11 cellular contexts compared by ENCODE assay signal in the genomic region with DNA sequence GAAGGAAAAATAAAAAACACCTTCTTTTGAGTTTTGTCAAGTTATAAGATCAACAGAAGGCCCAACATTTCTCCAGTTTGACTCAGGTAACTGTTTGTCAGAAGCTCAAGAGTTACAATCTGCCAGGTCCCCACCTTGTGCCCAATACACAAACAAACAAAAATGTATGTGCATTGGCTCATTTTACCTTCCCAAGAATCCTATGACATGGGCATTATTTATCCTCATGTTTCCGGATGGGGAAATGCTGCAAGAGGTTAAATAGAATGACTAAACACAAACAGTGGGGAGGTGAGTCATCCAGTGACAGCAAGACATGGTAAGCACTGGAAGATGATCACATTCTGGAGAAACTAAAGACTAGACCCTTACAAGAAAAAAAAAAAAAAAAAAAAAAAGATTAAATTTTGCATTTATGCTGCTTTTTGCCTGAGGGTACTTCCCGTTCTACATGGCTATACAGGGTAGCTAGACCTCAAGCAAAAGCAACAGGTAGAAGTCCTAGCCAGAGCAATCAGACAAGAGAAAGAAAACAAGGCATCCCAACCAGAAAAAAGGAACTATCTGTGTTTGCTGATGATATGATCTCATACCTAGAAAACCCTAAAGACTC. TPM values are rescaled to one million over a fixed set of nuclear protein-coding genes. Genes with fewer than 3 reads are reported as not detected.
DNase-seq lines count a peak whose midpoint lies in the region; ATAC-seq and TF ChIP-seq lines count a peak whose summit lies in the region.
"Had no signal": no experiment of that assay in that cellular context is flagged by ENCODE, and none has a peak within 500 bp of the region (broad histone marks: within the 10 kb centered on the region; RNA-seq: fewer than 3 reads in every experiment).

No MANE protein-coding gene starts in this region.

- H3K36me3 ChIP-seq in osteoblast (ENCODE audit: insufficient read depth, low read length), result peaks cover 15% of the 10 kb centered on the region
- H3K36me3 ChIP-seq in uterus, result no peaks in the 10 kb centered on the region
- H3K36me3 ChIP-seq in body of pancreas (replicated peaks in 1 of 2; ENCODE audit: insufficient read depth in 1 of 2, low read depth in 2 of 2), result peaks cover 0 to 3% of the 10 kb centered on the region in 2 donors
- H3K36me3 ChIP-seq in ascending aorta, result peaks cover 14 to 27% of the 10 kb centered on the region in 2 donors

- intact Hi-C loops in uterus (cut with DNase I; ENCODE audit: low total_unique reads) (no loop called here), body of pancreas (cut with DNase I) (no loop called here), ascending aorta (cut with DNase I) (no loop called here)

- no peak for TF ChIP-seq CTCF in NB4 (IDR thresholded peaks at IDR 0.05; ENCODE audit: low read depth, low read length)
- TF ChIP-seq CTCF in cardiac fibroblast (IDR thresholded peaks at IDR 0.05; ENCODE audit: low read depth, low read length), result no peak
- no peak for TF ChIP-seq CTCF in osteoblast (IDR thresholded peaks at IDR 0.05; ENCODE audit: extremely low read depth, low read depth, low read length)
- TF ChIP-seq CTCF in uterus (IDR thresholded peaks at IDR 0.05), result no peak
- TF ChIP-seq CTCF in GM13976 (IDR thresholded peaks at IDR 0.05; ENCODE audit: borderline replicate concordance, control extremely low read depth, extremely low read depth, insufficient read depth, missing control alignments), result no peak
- no peak for TF ChIP-seq CTCF in body of pancreas (IDR thresholded peaks at IDR 0.05)
- no peak for TF ChIP-seq CTCF in ascending aorta (IDR thresholded peaks at IDR 0.05)

- TF ChIP-seq POLR2A in NB4 (IDR thresholded peaks at IDR 0.05; ENCODE audit: extremely low read depth, insufficient read length) (no peak), uterus (IDR thresholded peaks at IDR 0.05) (no peak), body of pancreas (IDR thresholded peaks at IDR 0.05) (no peak)

- H3K4me3 ChIP-seq in NB4 (ENCODE audit: low read depth, low read length) (no peak overlapping the region), cardiac fibroblast (replicated peaks in 1 of 2; ENCODE audit: low read depth in 2 of 2, low read length in 2 of 2) (no peak overlapping the region), osteoblast (ENCODE audit: insufficient read depth, low read length) (no peak overlapping the region), uterus (no peak overlapping the region), body of pancreas (no peak overlapping the region), ascending aorta (no peak overlapping the region)

- peaks cover 41% of the 10 kb centered on the region for H3K79me2 ChIP-seq in osteoblast (ENCODE audit: insufficient read depth, low read length)

- no peaks in the 10 kb centered on the region for H3K27me3 ChIP-seq in osteoblast (ENCODE audit: insufficient read depth, low read length)
- H3K27me3 ChIP-seq in uterus, result no peaks in the 10 kb centered on the region
- no peaks in the 10 kb centered on the region for H3K27me3 ChIP-seq in body of pancreas
- H3K27me3 ChIP-seq in ascending aorta, result no peaks in the 10 kb centered on the region

- in situ Hi-C loops in GM13976 (cut with MboI; ENCODE audit: low sequenced_read_pairs, unreplicated experiment), result no loop called here

- H2AFZ ChIP-seq in osteoblast (ENCODE audit: low read length), result no peak overlapping the region

- 68 to 82% methylated on average over 2 of the region's 2 CpGs for WGBS in body of pancreas, 2 donors

- DNase-seq in ELR (ENCODE audit: low read depth), result peak; percentile 99
- peak; percentile 87 for DNase-seq in NB4 (ENCODE audit: low read depth)
- DNase-seq in cardiac fibroblast (ENCODE audit: low read depth in 2 of 2), result peak; percentile 81 to 97
- peak; percentile 85 for DNase-seq in osteoblast (ENCODE audit: insufficient read length, low spot score, missing footprints)
- no peak for DNase-seq in uterus
- no peak for DNase-seq in GM13976 (ENCODE audit: low spot score)
- DNase-seq in body of pancreas, result no peak
- DNase-seq in ascending aorta (ENCODE audit: low spot score in 2 of 2), result no peak
- DNase-seq: effector memory CD8-positive, alpha-beta T cell had no signal

- peak overlapping the region; percentile 64 for H3K27ac ChIP-seq in osteoblast (ENCODE audit: low read depth, low read length)
- no peak overlapping the region for H3K27ac ChIP-seq in uterus
- H3K27ac ChIP-seq in body of pancreas, result no peak overlapping the region
- no peak overlapping the region for H3K27ac ChIP-seq in ascending aorta

- H3K4me1 ChIP-seq in osteoblast (ENCODE audit: insufficient read depth, low read length), result peaks cover 12% of the 10 kb centered on the region
- no peaks in the 10 kb centered on the region for H3K4me1 ChIP-seq in uterus
- H3K4me1 ChIP-seq in body of pancreas, result no peaks in the 10 kb centered on the region
- H3K4me1 ChIP-seq in ascending aorta, result no peaks in the 10 kb centered on the region

- H4K20me1 ChIP-seq in osteoblast (ENCODE audit: insufficient read depth, low read length), result peaks cover 2% of the 10 kb centered on the region

- H3K9me3 ChIP-seq in osteoblast (ENCODE audit: low read depth, low read length) (no peaks in the 10 kb centered on the region), uterus (no peaks in the 10 kb centered on the region), body of pancreas (no peaks in the 10 kb centered on the region), ascending aorta (no peaks in the 10 kb centered on the region)

- H3K4me2 ChIP-seq in osteoblast (ENCODE audit: insufficient read depth, low read length), result peak overlapping the region; percentile 43

- no peak for ATAC-seq in body of pancreas
- ATAC-seq: effector memory CD8-positive, alpha-beta T cell had no signal

RNA-seq across cellular contexts. Expression of a gene that starts 23.6 kb away (rescaled TPM):
- not detected in 2 replicates for total RNA-seq in osteoblast
- not detected for total RNA-seq in uterus
- total RNA-seq in body of pancreas, result not detected
- not detected for total RNA-seq in ascending aorta
- total RNA-seq: activated CD8-positive, alpha-beta memory T cell treated with anti-CD3 and anti-CD28 coated beads for 36 hours; mononuclear cell had no signal

RNA-seq across cellular contexts. Expression of a gene that starts 57.4 kb away (rescaled TPM):
- total RNA-seq in osteoblast (23.9 and 26.2 TPM in 2 replicates), uterus (10 to 100 TPM in 3 of 4 donors, 1 to 10 TPM in 1; 9.5 to 29.7 (median 23.3) TPM), body of pancreas (1 to 10 TPM; 6.3 to 9.1 TPM), ascending aorta (17.8 TPM)

Comparison
In these comparisons a context has a peak if more than half of its experiments do, and no peak if none do; other contexts are left out.
1. DNase-seq: peak in ELR (single experiment), NB4 (single experiment), cardiac fibroblast (2 of 2) and osteoblast (single experiment); none in uterus (0 of 2), GM13976 (single experiment), body of pancreas (0 of 4) and ascending aorta (0 of 2).